ENCODE assay signal across 8 cellular contexts in the genomic region with DNA sequence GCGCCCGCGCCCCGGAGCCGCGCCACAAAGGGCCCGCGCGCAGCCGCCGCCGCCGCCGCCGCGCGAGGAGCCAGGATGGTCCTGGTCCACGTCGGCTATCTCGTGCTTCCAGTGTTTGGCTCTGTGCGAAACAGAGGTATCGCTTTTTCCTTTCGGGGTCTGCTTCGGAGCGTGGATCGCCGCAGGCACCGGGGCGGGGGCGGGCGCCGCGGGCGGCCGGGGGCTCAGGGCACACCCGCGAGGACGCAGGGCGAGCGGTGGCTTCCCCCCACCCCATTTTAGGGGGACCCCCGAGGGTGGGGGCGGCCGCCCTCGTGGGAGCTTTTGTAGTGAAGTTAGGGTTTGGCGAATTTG.
DNase-seq lines count a peak whose midpoint lies in the region; ATAC-seq lines count a peak whose summit lies in the region.
"Had no signal": no experiment of that assay in that cellular context is flagged by ENCODE, and none has a peak within 500 bp of the region (broad histone marks: within the 10 kb centered on the region; RNA-seq: fewer than 3 reads in every experiment).

No MANE protein-coding gene starts in this region.

- peaks cover 49% of the 10 kb centered on the region for H3K27me3 Mint-ChIP-seq in activated CD4-positive, alpha-beta memory T cell treated with anti-CD3 and anti-CD28 coated beads for 36 hours
- H3K27me3 Mint-ChIP-seq in stimulated activated naive B cell treated with anti-CD40 and anti-IgM and Interleukin-4, amounts not matched to agents 10 μg/mL and 1 μg/mL and 100 μg/mL, for 72 hours = peaks cover 66 to 79% of the 10 kb centered on the region in 2 donors

- H3K36me3 ChIP-seq in iPS-15b (ENCODE audit: control insufficient read depth, insufficient read depth, low read length) = no peaks in the 10 kb centered on the region

- no peaks in the 10 kb centered on the region for H3K36me3 Mint-ChIP-seq in activated CD4-positive, alpha-beta memory T cell treated with anti-CD3 and anti-CD28 coated beads for 36 hours
- H3K36me3 Mint-ChIP-seq in stimulated activated naive B cell treated with anti-CD40 and anti-IgM and Interleukin-4, amounts not matched to agents 10 μg/mL and 1 μg/mL and 100 μg/mL, for 72 hours = no peaks in the 10 kb centered on the region

- H3K27me3 ChIP-seq in iPS-15b (ENCODE audit: control insufficient read depth, insufficient read depth, low read length) = peaks cover 24% of the 10 kb centered on the region

- peak overlapping the region; percentile 63 for H3K4me3 ChIP-seq in iPS-15b (ENCODE audit: low read depth, low read length)

- no peaks in the 10 kb centered on the region for H3K9me3 Mint-ChIP-seq in activated CD4-positive, alpha-beta memory T cell treated with anti-CD3 and anti-CD28 coated beads for 36 hours
- H3K9me3 Mint-ChIP-seq in stimulated activated naive B cell treated with anti-CD40 and anti-IgM and Interleukin-4, amounts not matched to agents 10 μg/mL and 1 μg/mL and 100 μg/mL, for 72 hours = no peaks in the 10 kb centered on the region

- DNase-seq in activated CD4-positive, alpha-beta memory T cell treated with anti-CD3 and anti-CD28 coated beads for 36 hours = no peak
- DNase-seq in stimulated activated naive B cell treated with anti-CD40 and anti-IgM and Interleukin-4, amounts not matched to agents 10 μg/mL and 1 μg/mL and 100 μg/mL, for 72 hours = no peak
- no peak for DNase-seq in pons (ENCODE audit: low spot score)

- POLR2A ChIA-PET in activated CD4-positive, alpha-beta memory T cell treated with anti-CD3 and anti-CD28 coated beads for 36 hours (lab: Charles Lee) = no interaction called here

- peaks cover 16% of the 10 kb centered on the region for H3K4me1 ChIP-seq in iPS-15b (ENCODE audit: control insufficient read depth, insufficient read depth, low read length)

- no peak overlapping the region for H3K27ac Mint-ChIP-seq in activated CD4-positive, alpha-beta memory T cell treated with anti-CD3 and anti-CD28 coated beads for 36 hours
- no peak overlapping the region for H3K27ac Mint-ChIP-seq in stimulated activated naive B cell treated with anti-CD40 and anti-IgM and Interleukin-4, amounts not matched to agents 10 μg/mL and 1 μg/mL and 100 μg/mL, for 72 hours

- ATAC-seq in HG03139 (IDR thresholded peaks at IDR 0.05; ENCODE audit: unreplicated experiment) (peak; percentile 11), GM18498 (IDR thresholded peaks at IDR 0.05; ENCODE audit: unreplicated experiment) (no peak), GM21576 (IDR thresholded peaks at IDR 0.05; ENCODE audit: unreplicated experiment) (no peak)
- ATAC-seq in stimulated activated naive B cell treated with anti-CD40 and anti-IgM and Interleukin-4, amounts not matched to agents 10 μg/mL and 1 μg/mL and 100 μg/mL, for 72 hours (replicated peaks) = peak in 1 of 2 donors; percentile 45
- ATAC-seq: Panc1 had no signal

- H3K9ac ChIP-seq in iPS-15b (ENCODE audit: low read depth, low read length) = no peak overlapping the region

- H3K4me1 Mint-ChIP-seq in activated CD4-positive, alpha-beta memory T cell treated with anti-CD3 and anti-CD28 coated beads for 36 hours (ENCODE audit: low read depth) = peaks cover 26% of the 10 kb centered on the region
- peaks cover 17 to 28% of the 10 kb centered on the region in 2 donors for H3K4me1 Mint-ChIP-seq in stimulated activated naive B cell treated with anti-CD40 and anti-IgM and Interleukin-4, amounts not matched to agents 10 μg/mL and 1 μg/mL and 100 μg/mL, for 72 hours

- no peaks in the 10 kb centered on the region for H3K9me3 ChIP-seq in iPS-15b (ENCODE audit: control insufficient read depth, insufficient read depth, low read length)

- H3K4me3 Mint-ChIP-seq in activated CD4-positive, alpha-beta memory T cell treated with anti-CD3 and anti-CD28 coated beads for 36 hours = peak overlapping the region; percentile 74
- H3K4me3 Mint-ChIP-seq in stimulated activated naive B cell treated with anti-CD40 and anti-IgM and Interleukin-4, amounts not matched to agents 10 μg/mL and 1 μg/mL and 100 μg/mL, for 72 hours = peak overlapping the region; percentile 81

- CTCF ChIA-PET in activated CD4-positive, alpha-beta memory T cell treated with anti-CD3 and anti-CD28 coated beads for 36 hours (lab: Charles Lee) = no interaction called here

- intact Hi-C loops in activated CD4-positive, alpha-beta memory T cell treated with anti-CD3 and anti-CD28 coated beads for 36 hours (cut with micrococcal nuclease) = no loop called here
